In genomic region chr5:127746756-127747155, GRCh38 we compare ENCODE assay signal across 9 cellular contexts. TPM values are rescaled to one million over a fixed set of nuclear protein-coding genes. Genes with fewer than 3 reads are reported as not detected.
A peak's percentile ranks its signal among the peaks of the same experiment; 100 is the strongest.
DNase-seq lines count a peak whose midpoint lies in the region; ATAC-seq, FAIRE-seq and TF ChIP-seq lines count a peak whose summit lies in the region.
"Had no signal": no experiment of that assay in that cellular context is flagged by ENCODE, and none has a peak within 500 bp of the region (broad histone marks: within the 10 kb centered on the region; RNA-seq: fewer than 3 reads in every experiment).

No MANE protein-coding gene starts in this region.

- no peaks in the 10 kb centered on the region for H3K79me2 ChIP-seq in GM12878 (ENCODE audit: control insufficient read depth, insufficient read depth, low read length)

- H3K79me1 ChIP-seq in IMR-90 (ENCODE audit: low read depth in 1 of 2, low read length in 2 of 2): no peaks in the 10 kb centered on the region

- H4K91ac ChIP-seq in IMR-90 (ENCODE audit: insufficient read depth, low read depth, low read length): no peak overlapping the region

- CTCF ChIA-PET in IMR-90 (lab: Yijun Ruan, JAX): no interaction called here
- CTCF ChIA-PET in GM12878 (lab: Yijun Ruan, JAX): no interaction called here

- no peak overlapping the region for H3K4ac ChIP-seq in IMR-90 (ENCODE audit: low read depth, low read length)

- no peak overlapping the region for H4K5ac ChIP-seq in IMR-90 (ENCODE audit: low read depth, low read length)

- TF ChIP-seq POLR2A in IMR-90 (IDR thresholded peaks at IDR 0.05; ENCODE audit: low read depth, low read length) (no peak), GM12878 (IDR thresholded peaks at IDR 0.05; ENCODE audit: low read depth, low read length) (no peak)

- no peak overlapping the region for H3K4me3 Mint-ChIP-seq in nephron progenitor cell

- H2AK5ac ChIP-seq in IMR-90 (ENCODE audit: low read depth, low read length): no peak overlapping the region

- RAD21 ChIA-PET in GM12878 (lab: Charles Lee; ENCODE audit: unreplicated experiment): no interaction called here

- BruUV-seq in IMR-90 (replicated peaks; lab: Mats Ljungman, UMichigan): no TSS peak
- BruUV-seq in GM12878 (replicated peaks; lab: Mats Ljungman, UMichigan): no TSS peak

- SMC1A ChIA-PET in GM12878 (lab: Charles Lee; ENCODE audit: uncharacterized antibody, unreplicated experiment): no interaction called here

- H3K27me3 ChIP-seq in IMR-90 (ENCODE audit: control insufficient read depth, insufficient read depth, low read length): peaks cover 8% of the 10 kb centered on the region
- no peaks in the 10 kb centered on the region; a peak in 1 of 4 replicates for H3K27me3 ChIP-seq in GM12878 (replicated peaks in 1 of 2; ENCODE audit: control insufficient read depth in 2 of 2, insufficient read depth in 2 of 2, low read length in 1 of 2)

- H3K18ac ChIP-seq in IMR-90 (ENCODE audit: low read depth, low read length): no peak overlapping the region

- H3K36me3 ChIP-seq in IMR-90 (ENCODE audit: control insufficient read depth, insufficient read depth, low read length): no peaks in the 10 kb centered on the region
- no peaks in the 10 kb centered on the region for H3K36me3 ChIP-seq in GM12878 (ENCODE audit: control insufficient read depth in 2 of 2, insufficient read depth in 2 of 2, low read length in 1 of 2)

- intact Hi-C loops in IMR-90 (cut with micrococcal nuclease) (loop anchor here (1.0 to 10.0 kb wide), 3 partner anchors 182 to 598 kb away; no protein-coding TSS in a partner anchor), GM12878 (cut with micrococcal nuclease; ENCODE audit: unreplicated experiment) (loop anchor here (1.0 kb wide), 1 partner anchor 455 kb away; no protein-coding TSS in a partner anchor)

- peaks cover 5% of the 10 kb centered on the region for H3K36me3 Mint-ChIP-seq in nephron progenitor cell (ENCODE audit: low read depth)

- H2AK9ac ChIP-seq in IMR-90 (replicated peaks; ENCODE audit: low read depth, low read length, poor library complexity): no peak overlapping the region

- H3K4me1 ChIP-seq in IMR-90 (ENCODE audit: control insufficient read depth, insufficient read depth, low read length) (no peaks in the 10 kb centered on the region), GM12878 (ENCODE audit: control insufficient read depth, insufficient read depth, low read length) (no peaks in the 10 kb centered on the region)

- H2BK120ac ChIP-seq in IMR-90 (ENCODE audit: low read depth, low read length): no peak overlapping the region

- H3K14ac ChIP-seq in IMR-90 (replicated peaks; ENCODE audit: low read depth, low read length): no peak overlapping the region

- WGBS in IMR-90 (ENCODE audit: extremely low coverage in 2 of 2, insufficient read length in 1 of 2), 2 experiments: no CpG with 5 or more reads among the region's 1 CpG
- WGBS in GM12878 (ENCODE audit: insufficient coverage, insufficient replicate concordance, low lambda C conversion rate, missing lambda C conversion rate): 20% methylated on average over 1 of the region's 1 CpG

- TF ChIP-seq CTCF in IMR-90 (conservative IDR thresholded peaks at IDR 0.05; ENCODE audit: low read depth, low read length) (peak; percentile 77), GM12878 (IDR thresholded peaks at IDR 0.05 in 2 of 3, conservative IDR thresholded peaks at IDR 0.05 in 1 of 3; ENCODE audit: control insufficient read depth in 2 of 3, extremely low read depth in 1 of 3, insufficient read depth in 1 of 3, low read depth in 3 of 3, low read length in 3 of 3) (peak; percentile 25 to 47 (median 31); a peak in 4 of 6 replicates), nephron progenitor cell (IDR thresholded peaks at IDR 0.05) (no peak)

- dilution Hi-C loops in IMR-90 (cut with HindIII; ENCODE audit: low sequenced_read_pairs, unreplicated experiment): no loop called here

- ATAC-seq in IMR-90 (ENCODE audit: low read depth): peak; percentile 40; the same call in 1 of the 2 replicates
- ATAC-seq in GM12878: peak; percentile 64
- ATAC-seq in GM19397 (IDR thresholded peaks at IDR 0.05; ENCODE audit: unreplicated experiment): no peak
- ATAC-seq in HG02970 (IDR thresholded peaks at IDR 0.05; ENCODE audit: low FRiP score, unreplicated experiment): no peak

- no peak overlapping the region for H3K27ac ChIP-seq in IMR-90 (ENCODE audit: insufficient read depth, low read length)
- H3K27ac ChIP-seq in GM12878 (ENCODE audit: control insufficient read depth, insufficient read depth): no peak overlapping the region

- no peak overlapping the region for H3K27ac Mint-ChIP-seq in nephron progenitor cell

- H3K4me1 Mint-ChIP-seq in nephron progenitor cell: no peaks in the 10 kb centered on the region

- no peak overlapping the region for H3K23ac ChIP-seq in IMR-90 (ENCODE audit: low read depth, low read length)

- in situ Hi-C loops in IMR-90 (cut with MboI; ENCODE audit: low sequenced_read_pairs): no loop called here
- in situ Hi-C loops in GM12878 (cut with MboI): no loop called here

- no peak overlapping the region for H3K4me2 ChIP-seq in IMR-90 (ENCODE audit: low read depth, low read length)
- H3K4me2 ChIP-seq in GM12878 (ENCODE audit: control insufficient read depth, insufficient read depth): no peak overlapping the region

- no peak for TF ChIP-seq EP300 in GM12878 (IDR thresholded peaks at IDR 0.05; ENCODE audit: borderline replicate concordance in 1 of 2, control insufficient read depth in 1 of 2, low read depth in 2 of 2, low read length in 2 of 2)

- DNase-seq in D341Med (ENCODE audit: low spot score) (peak; percentile 34), IMR-90 (peak; percentile 55), GM12878 (ENCODE audit: low read depth, low spot score) (no peak), midbrain (lab: John Stamatoyannopoulos, UW) (peak; percentile 1), HK-2 (ENCODE audit: unreplicated experiment) (no peak), nephron progenitor cell (no peak)
- DNase-seq: erythroblast had no signal

- H2AFZ ChIP-seq in IMR-90 (replicated peaks; ENCODE audit: low read length, poor library complexity): no peak overlapping the region
- no peak overlapping the region for H2AFZ ChIP-seq in GM12878 (ENCODE audit: control insufficient read depth, low read depth, low read length)

- no peak overlapping the region for H3K56ac ChIP-seq in IMR-90 (ENCODE audit: extremely low read depth, insufficient read depth, low read length)

- no peak overlapping the region for H4K8ac ChIP-seq in IMR-90 (ENCODE audit: low read depth in 2 of 2, low read length in 2 of 2)

- H3K27me3 Mint-ChIP-seq in nephron progenitor cell (ENCODE audit: low read depth, poor library complexity): no peaks in the 10 kb centered on the region

- peak; percentile 84 for TF ChIP-seq RAD21 in IMR-90 (IDR thresholded peaks at IDR 0.05; ENCODE audit: low read length)
- TF ChIP-seq RAD21 in GM12878 (IDR thresholded peaks at IDR 0.05; ENCODE audit: insufficient read depth, low read depth, low read length): peak; percentile 65

- H3K4me3 ChIP-seq in IMR-90 (ENCODE audit: insufficient read depth, low read depth, low read length): no peak overlapping the region
- no peak overlapping the region for H3K4me3 ChIP-seq in GM12878

- H3K9ac ChIP-seq in IMR-90 (ENCODE audit: low read depth, low read length) (no peak overlapping the region), GM12878 (ENCODE audit: control insufficient read depth, insufficient read depth, low read length) (no peak overlapping the region)

- POLR2A ChIA-PET in IMR-90 (lab: Charles Lee; ENCODE audit: unreplicated experiment) (no interaction called here), GM12878 (lab: Charles Lee) (no interaction called here)

- no peak overlapping the region for H2BK5ac ChIP-seq in IMR-90 (ENCODE audit: low read depth, low read length, poor library complexity, severe bottlenecking)

- H4K20me1 ChIP-seq in IMR-90 (ENCODE audit: insufficient read depth, low read length) (no peaks in the 10 kb centered on the region), GM12878 (ENCODE audit: control insufficient read depth, insufficient read depth) (no peaks in the 10 kb centered on the region)

- peaks cover 17% of the 10 kb centered on the region for H3K9me3 Mint-ChIP-seq in nephron progenitor cell

- no peak for FAIRE-seq in GM12878 (lab: Jason Lieb, UNC)

- H3K9me3 ChIP-seq in IMR-90 (ENCODE audit: control insufficient read depth, insufficient read depth, low read length) (no peaks in the 10 kb centered on the region), GM12878 (replicated peaks; ENCODE audit: control insufficient read depth, insufficient read depth, low read length) (no peaks in the 10 kb centered on the region)

- H2BK15ac ChIP-seq in IMR-90 (ENCODE audit: low read depth, low read length): no peak overlapping the region

- no peaks in the 10 kb centered on the region for H3K9me1 ChIP-seq in IMR-90 (ENCODE audit: insufficient read depth, low read length)

- H2BK20ac ChIP-seq in IMR-90 (ENCODE audit: low read depth, low read length): no peak overlapping the region

TF ChIP-seq in IMR-90, 13 proteins besides CTCF, POLR2A, EP300 and RAD21 (continues in another document):
- TF ChIP-seq BHLHE40 (IDR thresholded peaks at IDR 0.05; ENCODE audit: low read depth, low read length) (no peak), MXI1 (IDR thresholded peaks at IDR 0.05; ENCODE audit: borderline replicate concordance, low read depth, low read length) (no peak)

RNA-seq across cellular contexts. Expression of gene CCDC192, which starts 43.6 kb away (rescaled TPM):
- not detected in 2 replicates for total RNA-seq in IMR-90 (2012; rRNA removed)
- not detected in 2 replicates for polyA plus RNA-seq in IMR-90 (2012; rRNA removed)
- polyA plus RNA-seq in IMR-90 (2012; cell fraction: cytosol; rRNA removed): not detected in 2 replicates
- not detected in 2 replicates for polyA plus RNA-seq in IMR-90 (2012; cell fraction: nucleus; rRNA removed; ENCODE audit: low replicate concordance)
- not detected in 2 replicates for total RNA-seq in GM12878 (2013; cell fraction: nucleolus; rRNA removed)
- total RNA-seq in GM12878 (2014; rRNA removed): not detected in 2 replicates
- not detected in 2 replicates for total RNA-seq in GM12878 (2014; rRNA removed; fragmentation: Illumina TruSeq; extraction: Trizol)
- total RNA-seq in GM12878 (2021): not detected in 2 replicates
- not detected for polyA plus RNA-seq in GM12878 (2011; ENCODE audit: low read depth)
- polyA plus RNA-seq in GM12878 (2011; rRNA removed): not detected in 2 replicates
- polyA plus RNA-seq in GM12878 (2011; cell fraction: cytosol; rRNA removed): not detected in 2 replicates
- polyA plus RNA-seq in GM12878 (2011; cell fraction: nucleus; rRNA removed): not detected in 2 replicates
- polyA plus RNA-seq in GM12878 (2012): 0.29 TPM in 1 of 2 replicates, not detected in the other
- 0.21 TPM in 1 of 2 replicates, not detected in the other for polyA plus RNA-seq in GM12878 (2014; fragmentation: Illumina TruSeq; extraction: Trizol)
- polyA plus RNA-seq in GM12878 (2014; fragmentation: Nextera tagmentation; extraction: Ambion mirVana): under 1 TPM; 0.43 to 0.79 TPM
- polyA plus RNA-seq in GM12878 (2014; rRNA removed): 0.32 and 0.42 TPM in 2 replicates
- polyA plus RNA-seq in GM12878 (2016; fragmentation: Nextera tagmentation; extraction: Ambion mirVana): under 1 TPM; 0.20 to 0.21 TPM
- not detected in 2 replicates for polyA minus RNA-seq in GM12878 (2011; rRNA and poly(A)+ RNA removed)
- not detected in 2 replicates for polyA minus RNA-seq in GM12878 (2011; cell fraction: cytosol; rRNA and poly(A)+ RNA removed)
- polyA minus RNA-seq in GM12878 (2011; cell fraction: nucleus; rRNA and poly(A)+ RNA removed): not detected in 2 replicates

Comparison
In these comparisons a context has a peak if more than half of its experiments do, and no peak if none do; other contexts are left out.
1. DNase-seq: peak in D341Med (single experiment), IMR-90 (single experiment) and midbrain (single experiment); none in GM12878 (single experiment), HK-2 (single experiment) and nephron progenitor cell (single experiment).
2. ATAC-seq: peak in IMR-90 (single experiment) and GM12878 (single experiment); none in GM19397 (single experiment) and HG02970 (single experiment).